20 cellular contexts compared by ENCODE assay signal in the genomic region with DNA sequence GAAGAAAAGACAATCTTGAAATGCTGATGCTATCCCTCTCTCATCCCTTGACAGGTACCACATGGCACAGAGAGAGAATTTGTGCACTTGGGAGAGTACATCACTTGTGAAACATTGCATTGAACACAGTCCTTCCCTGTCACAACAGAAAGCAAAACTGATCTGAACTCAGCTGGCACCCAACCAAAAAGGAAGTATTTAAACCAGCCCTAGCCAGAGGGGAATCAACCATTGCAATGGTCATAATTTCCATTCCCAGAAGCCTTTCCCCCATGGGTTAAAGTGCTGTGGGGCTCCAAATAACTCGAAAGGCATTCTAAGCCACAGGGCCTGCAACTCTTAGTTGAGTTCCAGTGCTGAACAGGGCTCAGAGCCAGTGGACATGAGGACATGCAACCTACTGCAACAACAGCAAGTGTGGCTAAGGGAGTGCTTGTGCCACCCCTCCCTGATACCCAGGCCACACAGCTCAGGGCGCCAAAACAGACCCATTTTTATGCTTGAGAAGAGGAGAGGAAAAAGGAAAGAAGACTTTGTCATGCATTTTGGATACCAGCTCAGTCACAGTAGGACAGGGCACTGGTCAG.
DNase-seq lines count a peak whose midpoint lies in the region; ATAC-seq, FAIRE-seq and TF ChIP-seq lines count a peak whose summit lies in the region.
"Had no signal": no experiment of that assay in that cellular context is flagged by ENCODE, and none has a peak within 500 bp of the region (broad histone marks: within the 10 kb centered on the region; RNA-seq: fewer than 3 reads in every experiment).

No MANE protein-coding gene starts in this region.

- H3K79me2 ChIP-seq in SK-N-SH (ENCODE audit: insufficient read depth): no peaks in the 10 kb centered on the region

- in situ Hi-C loops in transverse colon (cut with MboI; ENCODE audit: low pct_ligation_motif_present in 1 of 4, low pct_unique_long_range_greater_than_20kb in 1 of 4, low sequenced_read_pairs in 3 of 4): no loop called here

- H3K4me1 ChIP-seq in SK-N-SH (ENCODE audit: control insufficient read depth in 1 of 2, insufficient read depth in 2 of 2, low read depth in 1 of 2, low read length in 1 of 2): no peaks in the 10 kb centered on the region
- H3K4me1 ChIP-seq in small intestine (ENCODE audit: control insufficient read depth in 2 of 2, insufficient read depth in 1 of 2, low read depth in 1 of 2, low read length in 1 of 2): no peaks in the 10 kb centered on the region
- no peaks in the 10 kb centered on the region for H3K4me1 ChIP-seq in transverse colon
- H3K4me1 ChIP-seq: gastrocnemius medialis, upper lobe of right lung had no signal

- no peaks in the 10 kb centered on the region for H4K20me1 ChIP-seq in SK-N-SH (ENCODE audit: insufficient read depth)

- peak; percentile 44 for ATAC-seq in SK-N-SH treated with all-trans-retinoic acid at 6 μM for 48 hours
- ATAC-seq: activated CD4-positive, CD25-positive, alpha-beta regulatory T cell treated with anti-CD3 and anti-CD28 coated beads, Interleukin-2, amount 50 U/mL, for 24 hours; CD8-positive, alpha-beta T cell; gastrocnemius medialis; naive thymus-derived CD8-positive, alpha-beta T cell; Panc1; upper lobe of right lung had no signal

- no peak for FAIRE-seq in small intestine (lab: Jason Lieb, UNC)
- FAIRE-seq: G401.6, H1 had no signal

- no peak for TF ChIP-seq CTCF in SK-N-SH (IDR thresholded peaks at IDR 0.05)
- no peak for TF ChIP-seq CTCF in foreskin fibroblast (IDR thresholded peaks at IDR 0.05; ENCODE audit: low read depth, low read length)
- TF ChIP-seq CTCF in transverse colon (IDR thresholded peaks at IDR 0.05): no peak

- H3K4me3 ChIP-seq in SK-N-SH (ENCODE audit: low read depth in 2 of 2, low read length in 1 of 2) (no peak overlapping the region), small intestine (ENCODE audit: low read depth in 1 of 2, low read length in 2 of 2) (no peak overlapping the region), foreskin fibroblast (ENCODE audit: low read depth in 1 of 2, low read length in 2 of 2) (no peak overlapping the region), transverse colon (no peak overlapping the region)
- H3K4me3 ChIP-seq: gastrocnemius medialis, lung, smooth muscle cell, upper lobe of right lung had no signal

- H3F3A ChIP-seq in SK-N-SH (replicated peaks; ENCODE audit: insufficient read depth): no peaks in the 10 kb centered on the region

- H3K9me3 ChIP-seq in SK-N-SH (no peaks in the 10 kb centered on the region), small intestine (ENCODE audit: control insufficient read depth, low read depth) (no peaks in the 10 kb centered on the region), transverse colon (no peaks in the 10 kb centered on the region)
- H3K9me3 ChIP-seq: gastrocnemius medialis, upper lobe of right lung had no signal

- intact Hi-C loops in transverse colon (cut with DNase I; ENCODE audit: low total_unique reads): no loop called here

- H2AFZ ChIP-seq in SK-N-SH (ENCODE audit: low read depth): no peak overlapping the region

- DNase-seq in SK-N-SH (no peak), MV-4-11 (lab: John Stamatoyannopoulos, UW) (peak; percentile 62), astrocyte of the hippocampus (ENCODE audit: low read depth, low spot score) (peak; percentile 14), small intestine (peak; percentile 45), foreskin fibroblast (no peak), epidermal melanocyte (ENCODE audit: insufficient read length, low spot score) (no peak), transverse colon (no peak)
- DNase-seq: CD8-positive, alpha-beta T cell; gastrocnemius medialis; naive thymus-derived CD8-positive, alpha-beta T cell; NCI-H1930; NCI-H510A treated with DMSO at 0.1 percent for 48 hours; upper lobe of right lung had no signal

- H3K27me3 ChIP-seq in SK-N-SH (ENCODE audit: insufficient read depth) (no peaks in the 10 kb centered on the region), small intestine (ENCODE audit: control insufficient read depth in 2 of 2, insufficient read depth in 2 of 2, low read length in 2 of 2) (no peaks in the 10 kb centered on the region), transverse colon (no peaks in the 10 kb centered on the region)
- H3K27me3 ChIP-seq: gastrocnemius medialis, upper lobe of right lung had no signal

- POLR2A ChIA-PET in SK-N-SH (lab: Yijun Ruan, JAX): no interaction called here

- 0% methylated on average over 1 of the region's 2 CpGs for WGBS in SK-N-SH (ENCODE audit: low lambda C conversion rate)
- 33 to 43% (median 34%) methylated on average over 2 of the region's 2 CpGs for WGBS in small intestine, 3 donors
- 40 to 64% methylated on average over 1 to 2 of the region's 2 CpGs for WGBS in transverse colon (ENCODE audit: low coverage in 1 of 2), 2 donors

- H3K27ac ChIP-seq in SK-N-SH (ENCODE audit: low read depth in 2 of 2, low read length in 1 of 2) (no peak overlapping the region), small intestine (ENCODE audit: low read depth in 1 of 2, low read length in 1 of 2) (no peak overlapping the region), transverse colon (no peak overlapping the region)
- H3K27ac ChIP-seq: gastrocnemius medialis, upper lobe of right lung had no signal

- no peak overlapping the region for H3K9ac ChIP-seq in SK-N-SH

- TF ChIP-seq EP300 in SK-N-SH (IDR thresholded peaks at IDR 0.05; ENCODE audit: borderline replicate concordance in 1 of 2, low read depth in 1 of 2, low read length in 1 of 2): no peak
- no peak for TF ChIP-seq EP300 in transverse colon (IDR thresholded peaks at IDR 0.05; ENCODE audit: low read depth)

- H3K9me2 ChIP-seq in SK-N-SH: no peaks in the 10 kb centered on the region

- no peaks in the 10 kb centered on the region for H3K36me3 ChIP-seq in SK-N-SH (replicated peaks in 1 of 2; ENCODE audit: control insufficient read depth in 1 of 2, insufficient read depth in 2 of 2, low read length in 1 of 2)
- H3K36me3 ChIP-seq in small intestine (ENCODE audit: control insufficient read depth in 2 of 2, insufficient read depth in 2 of 2, low read length in 2 of 2): no peaks in the 10 kb centered on the region
- H3K36me3 ChIP-seq in transverse colon: no peaks in the 10 kb centered on the region
- H3K36me3 ChIP-seq: gastrocnemius medialis, upper lobe of right lung had no signal

- CTCF ChIA-PET in SK-N-SH (lab: Yijun Ruan, JAX): no interaction called here

- H3K4me2 ChIP-seq in SK-N-SH: no peak overlapping the region
- H3K4me2 ChIP-seq: smooth muscle cell had no signal

- TF ChIP-seq RAD21 in SK-N-SH (IDR thresholded peaks at IDR 0.05; ENCODE audit: low read length): no peak

- no peak for TF ChIP-seq POLR2A in transverse colon (IDR thresholded peaks at IDR 0.05)

TF ChIP-seq in SK-N-SH treated with all-trans-retinoic acid at 6 μM for 48 hours, 23 proteins besides CTCF, POLR2A, EP300 and RAD21 (continues in another document):
- TF ChIP-seq ZC3H10 (CRISPR knock-in tag; IDR thresholded peaks at IDR 0.05) (no peak), OSR1 (CRISPR knock-in tag; IDR thresholded peaks at IDR 0.05) (no peak), RARB (CRISPR knock-in tag; IDR thresholded peaks at IDR 0.05) (no peak), ESRRG (CRISPR knock-in tag; IDR thresholded peaks at IDR 0.05) (no peak), SNAI2 (CRISPR knock-in tag; IDR thresholded peaks at IDR 0.05) (no peak), TCF4 (CRISPR knock-in tag; IDR thresholded peaks at IDR 0.05; ENCODE audit: borderline replicate concordance) (no peak), BACH2 (CRISPR knock-in tag; IDR thresholded peaks at IDR 0.05; ENCODE audit: borderline replicate concordance) (no peak), POU6F1 (CRISPR knock-in tag; IDR thresholded peaks at IDR 0.05; ENCODE audit: borderline replicate concordance, low read depth) (no peak)

TF ChIP-seq in SK-N-SH, 30 proteins besides CTCF, POLR2A, EP300 and RAD21:
- TF ChIP-seq RXRA (IDR thresholded peaks at IDR 0.05; ENCODE audit: borderline replicate concordance, low read depth): no peak
- no peak for TF ChIP-seq POLR2AphosphoS5 (IDR thresholded peaks at IDR 0.05; ENCODE audit: low read depth, low read length)
- TF ChIP-seq, protein P1, sequence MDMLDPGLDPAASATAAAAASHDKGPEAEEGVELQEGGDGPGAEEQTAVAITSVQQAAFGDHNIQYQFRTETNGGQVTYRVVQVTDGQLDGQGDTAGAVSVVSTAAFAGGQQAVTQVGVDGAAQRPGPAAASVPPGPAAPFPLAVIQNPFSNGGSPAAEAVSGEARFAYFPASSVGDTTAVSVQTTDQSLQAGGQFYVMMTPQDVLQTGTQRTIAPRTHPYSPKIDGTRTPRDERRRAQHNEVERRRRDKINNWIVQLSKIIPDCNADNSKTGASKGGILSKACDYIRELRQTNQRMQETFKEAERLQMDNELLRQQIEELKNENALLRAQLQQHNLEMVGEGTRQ (IDR thresholded peaks at IDR 0.05; ENCODE audit: borderline replicate concordance, low read depth, low read length): no peak
- TF ChIP-seq FOXJ3 (CRISPR knock-in tag; IDR thresholded peaks at IDR 0.05): no peak
TF ChIP-seq in SK-N-SH: peak in this region for 0.

Comparison
In these comparisons a context has a peak if more than half of its experiments do, and no peak if none do; other contexts are left out.
1. DNase-seq: peak in MV-4-11 (single experiment), astrocyte of the hippocampus (single experiment) and small intestine (single experiment); none in SK-N-SH (single experiment), foreskin fibroblast (0 of 2), epidermal melanocyte (single experiment) and transverse colon (single experiment).